ENCODE assay signal across 8 cellular contexts in the genomic region with DNA sequence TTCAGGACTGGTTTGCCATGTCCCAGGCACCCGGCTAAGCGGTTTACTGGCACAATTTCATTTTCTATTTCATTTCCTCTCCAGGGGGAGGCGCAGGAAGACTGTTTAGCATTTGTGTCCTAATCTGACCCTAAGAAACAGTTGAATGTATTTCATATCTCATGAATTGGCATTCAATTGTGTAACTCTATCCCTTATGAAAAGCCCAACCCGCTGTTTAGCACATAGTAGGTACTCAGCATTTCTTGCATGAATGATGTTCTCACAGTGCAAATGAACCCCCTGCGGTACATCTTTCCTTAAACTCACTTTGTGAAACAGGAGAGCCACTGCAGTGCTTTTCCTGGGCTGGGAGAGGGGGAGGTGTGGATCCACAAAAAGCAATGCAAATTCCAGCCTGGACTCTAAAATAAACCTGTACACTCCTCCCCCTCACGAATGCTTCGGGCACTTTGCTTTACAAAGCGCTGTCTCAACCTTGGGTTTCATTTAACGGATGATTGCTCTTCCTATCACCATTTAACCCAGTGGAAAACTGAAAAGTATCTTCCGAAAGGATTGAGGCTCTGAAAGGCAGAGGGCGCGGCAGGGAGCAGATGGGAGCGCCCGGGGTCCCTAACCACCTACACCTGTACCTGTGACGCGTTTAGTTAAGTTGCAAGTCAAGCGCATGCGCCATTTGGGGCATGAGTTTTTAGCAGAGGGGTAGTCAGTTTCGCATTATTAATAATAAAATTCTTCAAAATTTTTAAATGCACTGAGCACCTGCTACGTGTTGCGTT. TPM values are rescaled to one million over a fixed set of nuclear protein-coding genes. Genes with fewer than 3 reads are reported as not detected.
DNase-seq lines count a peak whose midpoint lies in the region; ATAC-seq and TF ChIP-seq lines count a peak whose summit lies in the region.

No MANE protein-coding gene starts in this region.

- H3K36me3 ChIP-seq in DOHH2 (ENCODE audit: control insufficient read depth, low read length) (peaks cover 38% of the 10 kb centered on the region), Loucy (ENCODE audit: insufficient read depth, low read length) (peaks cover 32% of the 10 kb centered on the region), Panc1 (ENCODE audit: control insufficient read depth, insufficient read depth, low read length) (peaks cover 22% of the 10 kb centered on the region)

- H3K4me3 Mint-ChIP-seq in activated naive CD8-positive, alpha-beta T cell treated with anti-CD3 and anti-CD28 coated beads for 36 hours: peak overlapping the region; percentile 98
- peak overlapping the region; percentile 96 for H3K4me3 Mint-ChIP-seq in osteocyte (ENCODE audit: unreplicated experiment)

- H3K4me1 ChIP-seq in DOHH2 (ENCODE audit: control insufficient read depth, low read length): peaks cover 67% of the 10 kb centered on the region
- peaks cover 42% of the 10 kb centered on the region for H3K4me1 ChIP-seq in Loucy (ENCODE audit: insufficient read depth, low read length, poor library complexity, severe bottlenecking)
- peaks cover 8% of the 10 kb centered on the region for H3K4me1 ChIP-seq in Panc1 (ENCODE audit: control insufficient read depth, insufficient read depth, low read length)

- peak overlapping the region; percentile 99 for H3K4me3 ChIP-seq in DOHH2 (ENCODE audit: low read length)
- peak overlapping the region; percentile 98 for H3K4me3 ChIP-seq in Loucy (ENCODE audit: low read length, poor library complexity, severe bottlenecking)
- H3K4me3 ChIP-seq in Panc1 (ENCODE audit: low read depth in 2 of 2, low read length in 2 of 2): peak overlapping the region; percentile 65 to 99

- peaks cover 3% of the 10 kb centered on the region for H3K9me3 Mint-ChIP-seq in activated naive CD8-positive, alpha-beta T cell treated with anti-CD3 and anti-CD28 coated beads for 36 hours
- H3K9me3 Mint-ChIP-seq in osteocyte (ENCODE audit: unreplicated experiment): no peaks in the 10 kb centered on the region

- in situ Hi-C loops in Panc1 (cut with HindIII; ENCODE audit: low pct_unique_long_range_greater_than_20kb, low sequenced_read_pairs): no loop called here

- peaks cover 41% of the 10 kb centered on the region for H3K4me1 Mint-ChIP-seq in activated naive CD8-positive, alpha-beta T cell treated with anti-CD3 and anti-CD28 coated beads for 36 hours
- H3K4me1 Mint-ChIP-seq in osteocyte (ENCODE audit: unreplicated experiment): peaks cover 49% of the 10 kb centered on the region

- H3K9me2 ChIP-seq in DOHH2 (replicated peaks; ENCODE audit: control insufficient read depth, low read length): no peaks in the 10 kb centered on the region
- no peaks in the 10 kb centered on the region for H3K9me2 ChIP-seq in Loucy (replicated peaks; ENCODE audit: low read depth, low read length)

- H3K79me2 ChIP-seq in DOHH2 (ENCODE audit: control insufficient read depth, low read length): peaks cover 39% of the 10 kb centered on the region
- peaks cover 43% of the 10 kb centered on the region for H3K79me2 ChIP-seq in Loucy (ENCODE audit: insufficient read depth, low read length)

- peaks cover 39% of the 10 kb centered on the region for H3K36me3 Mint-ChIP-seq in activated naive CD8-positive, alpha-beta T cell treated with anti-CD3 and anti-CD28 coated beads for 36 hours
- peaks cover 22% of the 10 kb centered on the region for H3K36me3 Mint-ChIP-seq in osteocyte (ENCODE audit: unreplicated experiment)

- ATAC-seq in Panc1 (peak; percentile 51), GM18498 (IDR thresholded peaks at IDR 0.05; ENCODE audit: unreplicated experiment) (no peak)

- peaks cover 12% of the 10 kb centered on the region for H3K27me3 Mint-ChIP-seq in activated naive CD8-positive, alpha-beta T cell treated with anti-CD3 and anti-CD28 coated beads for 36 hours
- H3K27me3 Mint-ChIP-seq in osteocyte (ENCODE audit: unreplicated experiment): no peaks in the 10 kb centered on the region

- H3K4me2 ChIP-seq in DOHH2 (ENCODE audit: low read length) (peak overlapping the region; percentile 95), Loucy (ENCODE audit: low read depth, low read length, poor library complexity, severe bottlenecking) (peak overlapping the region; percentile 86)

- POLR2A ChIA-PET in Panc1 (lab: Charles Lee): interaction anchor here (0.7 kb wide), 1 partner anchor 95 kb away, joined by 3 read pairs; no protein-coding TSS in a partner anchor

- intact Hi-C loops in Panc1 (cut with micrococcal nuclease; ENCODE audit: unreplicated experiment) (loop anchor here (10.0 kb wide), 1 partner anchor 218 kb away; no protein-coding TSS in a partner anchor), head of caudate nucleus (cut with DNase I) (loop anchor here (5.0 kb wide), 2 partner anchors 81 to 196 kb away; partner anchors contain the start of genes ANKRD24, SIRT6 and ZBTB7A)

- H3K27ac ChIP-seq in DOHH2 (ENCODE audit: low read depth, low read length) (peak overlapping the region; percentile 89), Panc1 (ENCODE audit: low read length) (peak overlapping the region; percentile 83)

- CTCF ChIA-PET in Panc1 (lab: Charles Lee): interaction anchor here (0.6 kb wide), 1 partner anchor 28 kb away, joined by 9 read pairs; no protein-coding TSS in a partner anchor

- TF ChIP-seq CTCF in DOHH2 (IDR thresholded peaks at IDR 0.05; ENCODE audit: low read depth, low read length, poor library complexity, severe bottlenecking) (peak; percentile 78), Loucy (conservative IDR thresholded peaks at IDR 0.05; ENCODE audit: low read length) (peak; percentile 82), Panc1 (IDR thresholded peaks at IDR 0.05) (peak; percentile 76), osteocyte (IDR thresholded peaks at IDR 0.05) (peak; percentile 72)

- H4K20me1 ChIP-seq in DOHH2 (ENCODE audit: control insufficient read depth, insufficient read depth, low read depth, low read length) (peaks cover 35% of the 10 kb centered on the region), Loucy (ENCODE audit: insufficient read depth, low read length, poor library complexity, severe bottlenecking) (peaks cover 38% of the 10 kb centered on the region)

- peak overlapping the region; percentile 79 for H3K9ac ChIP-seq in Loucy (ENCODE audit: low read depth, low read length, poor library complexity, severe bottlenecking)

- BruUV-seq in Panc1 (replicated peaks; lab: Mats Ljungman, UMichigan): no TSS peak

- peaks cover 56% of the 10 kb centered on the region for H3F3A ChIP-seq in DOHH2 (ENCODE audit: control insufficient read depth, insufficient read depth)
- no peaks in the 10 kb centered on the region; the same call in 1 of the 2 replicates for H3F3A ChIP-seq in Loucy (ENCODE audit: low read depth)

- no peaks in the 10 kb centered on the region for H3K9me3 ChIP-seq in DOHH2 (ENCODE audit: control insufficient read depth, insufficient read depth, low read length)
- H3K9me3 ChIP-seq in Loucy (ENCODE audit: insufficient read depth, low read depth, low read length): no peaks in the 10 kb centered on the region
- no peaks in the 10 kb centered on the region for H3K9me3 ChIP-seq in Panc1 (ENCODE audit: control insufficient read depth, insufficient read depth, low read depth, low read length)

- DNase-seq in Panc1 (ENCODE audit: low read depth, low spot score): no peak
- peak; percentile 63 for DNase-seq in activated naive CD8-positive, alpha-beta T cell treated with anti-CD3 and anti-CD28 coated beads for 36 hours
- DNase-seq in head of caudate nucleus: peak; percentile 45 to 87 (median 72)
- no peak for DNase-seq in osteocyte (ENCODE audit: extremely low spot score, unreplicated experiment)
- DNase-seq in effector CD4-positive, alpha-beta T cell: no peak

- H3K27me3 ChIP-seq in DOHH2 (ENCODE audit: control insufficient read depth, low read length) (no peaks in the 10 kb centered on the region), Loucy (ENCODE audit: insufficient read depth, low read length, poor library complexity, severe bottlenecking) (peaks cover 9% of the 10 kb centered on the region), Panc1 (ENCODE audit: control insufficient read depth, insufficient read depth, low read length) (no peaks in the 10 kb centered on the region)

- H3K27ac Mint-ChIP-seq in activated naive CD8-positive, alpha-beta T cell treated with anti-CD3 and anti-CD28 coated beads for 36 hours: peak overlapping the region; percentile 98
- peak overlapping the region; percentile 94 for H3K27ac Mint-ChIP-seq in osteocyte (ENCODE audit: unreplicated experiment)

- peak overlapping the region; percentile 82 for H2AFZ ChIP-seq in Loucy (ENCODE audit: low read length)

RNA-seq across cellular contexts. Expression of gene EEF2, which starts 1.2 kb away (rescaled TPM):
- total RNA-seq in Panc1 (2021; ENCODE audit: unreplicated experiment): 1,391 TPM
- 1,601 TPM for polyA plus RNA-seq in Panc1 (2012; ENCODE audit: insufficient read length)
- 1,000 to 10,000 TPM; 3,340 to 3,392 TPM for total RNA-seq in activated naive CD8-positive, alpha-beta T cell treated with anti-CD3 and anti-CD28 coated beads for 36 hours
- total RNA-seq in osteocyte: 3,162 and 3,203 TPM in 2 replicates

RNA-seq across cellular contexts. Expression of gene DAPK3, which starts 15.6 kb away (rescaled TPM):
- total RNA-seq in Panc1 (2021; ENCODE audit: unreplicated experiment) (66.6 TPM), osteocyte (92.9 and 94.7 TPM in 2 replicates)
- polyA plus RNA-seq in Panc1 (2012; ENCODE audit: insufficient read length): 79.9 TPM
- total RNA-seq in activated naive CD8-positive, alpha-beta T cell treated with anti-CD3 and anti-CD28 coated beads for 36 hours: 10 to 100 TPM; 31.6 to 32.2 TPM

RNA-seq across cellular contexts. Expression of gene PIAS4, which starts 21.1 kb away (rescaled TPM):
- 36.7 TPM for total RNA-seq in Panc1 (2021; ENCODE audit: unreplicated experiment)
- 31.6 TPM for polyA plus RNA-seq in Panc1 (2012; ENCODE audit: insufficient read length)
- 10 to 100 TPM; 24.0 to 26.3 TPM for total RNA-seq in activated naive CD8-positive, alpha-beta T cell treated with anti-CD3 and anti-CD28 coated beads for 36 hours
- 28.8 and 29.4 TPM in 2 replicates for total RNA-seq in osteocyte

RNA-seq across cellular contexts. Expression of gene NMRK2, which starts 53.6 kb away (rescaled TPM):
- total RNA-seq in Panc1 (2021; ENCODE audit: unreplicated experiment): 0.21 TPM
- not detected for polyA plus RNA-seq in Panc1 (2012; ENCODE audit: insufficient read length)
- total RNA-seq in activated naive CD8-positive, alpha-beta T cell treated with anti-CD3 and anti-CD28 coated beads for 36 hours: not detected
- total RNA-seq in osteocyte: not detected in 2 replicates

Comparison
In these comparisons a context has a peak if more than half of its experiments do, and no peak if none do; other contexts are left out.
1. DNase-seq: peak in activated naive CD8-positive, alpha-beta T cell treated with anti-CD3 and anti-CD28 coated beads for 36 hours (single experiment) and head of caudate nucleus (42 of 42); none in Panc1 (single experiment), osteocyte (single experiment) and effector CD4-positive, alpha-beta T cell (single experiment).
2. Peak in every context shown above with its lines, with median percentiles within 50 percentile points of each other: H3K4me3 ChIP-seq and CTCF ChIP-seq.